In genomic region chr4:159400782-159401712, GRCh38 we compare ENCODE assay signal across 10 cellular contexts.
DNase-seq lines count a peak whose midpoint lies in the region; TF ChIP-seq lines count a peak whose summit lies in the region.
"Had no signal": no experiment of that assay in that cellular context is flagged by ENCODE, and none has a peak within 500 bp of the region (broad histone marks: within the 10 kb centered on the region; RNA-seq: fewer than 3 reads in every experiment).

No MANE protein-coding gene starts in this region.

- DNase-seq in AG20443 (ENCODE audit: low spot score) (peak; percentile 55), Kasumi-1 (lab: John Stamatoyannopoulos, UW) (peak; percentile 78 to 82), chondrocyte (ENCODE audit: low spot score) (no peak), 8988T (no peak), endothelial cell (ENCODE audit: low spot score) (no peak), GM13976 (ENCODE audit: low spot score) (no peak), globus pallidus (ENCODE audit: low spot score) (no peak)
- DNase-seq: activated CD4-positive, alpha-beta T cell treated with anti-CD3 and anti-CD28 coated beads for 36 hours; activated naive CD4-positive, alpha-beta T cell treated with anti-CD3 and anti-CD28 coated beads, Interleukin-2, amount 50 U/mL, for 16 hours had no signal

- no peaks in the 10 kb centered on the region for H3K27me3 ChIP-seq in mononuclear cell (ENCODE audit: insufficient read depth, low read length)

- in situ Hi-C loops in GM13976 (cut with MboI; ENCODE audit: low sequenced_read_pairs, unreplicated experiment), result no loop called here

- H3K4me3 ChIP-seq in mononuclear cell (ENCODE audit: low read length), result peak overlapping the region; percentile 4

- no peaks in the 10 kb centered on the region for H3K9me3 ChIP-seq in mononuclear cell (ENCODE audit: low read depth, low read length)

- peaks cover 48% of the 10 kb centered on the region for H3K4me1 Mint-ChIP-seq in chondrocyte (ENCODE audit: low read depth)
- peaks cover 18% of the 10 kb centered on the region for H3K4me1 Mint-ChIP-seq in endothelial cell (ENCODE audit: unreplicated experiment)

- H3K36me3 Mint-ChIP-seq in chondrocyte (ENCODE audit: low read depth) (no peaks in the 10 kb centered on the region), endothelial cell (ENCODE audit: low read depth, unreplicated experiment) (no peaks in the 10 kb centered on the region)

- no peaks in the 10 kb centered on the region for H3K9me3 Mint-ChIP-seq in chondrocyte (ENCODE audit: low read depth)
- no peaks in the 10 kb centered on the region for H3K9me3 Mint-ChIP-seq in endothelial cell (ENCODE audit: unreplicated experiment)

- TF ChIP-seq CTCF in chondrocyte (IDR thresholded peaks at IDR 0.05) (no peak), endothelial cell (IDR thresholded peaks at IDR 0.05; ENCODE audit: unreplicated experiment) (no peak), GM13976 (IDR thresholded peaks at IDR 0.05; ENCODE audit: borderline replicate concordance, control extremely low read depth, extremely low read depth, insufficient read depth, missing control alignments) (no peak)

- H3K27ac Mint-ChIP-seq in chondrocyte (ENCODE audit: unreplicated experiment), result peak overlapping the region; percentile 91
- H3K27ac Mint-ChIP-seq in endothelial cell (ENCODE audit: unreplicated experiment), result no peak overlapping the region
- H3K27ac Mint-ChIP-seq: activated CD4-positive, alpha-beta T cell treated with anti-CD3 and anti-CD28 coated beads for 36 hours had no signal

- H3K4me3 Mint-ChIP-seq in chondrocyte (ENCODE audit: unreplicated experiment), result peak overlapping the region; percentile 26
- H3K4me3 Mint-ChIP-seq in endothelial cell (ENCODE audit: unreplicated experiment), result no peak overlapping the region
- H3K4me3 Mint-ChIP-seq: activated CD4-positive, alpha-beta T cell treated with anti-CD3 and anti-CD28 coated beads for 36 hours had no signal

- peaks cover 14% of the 10 kb centered on the region for H3K4me1 ChIP-seq in mononuclear cell (ENCODE audit: insufficient read depth, low read length)

- H3K27me3 Mint-ChIP-seq in chondrocyte (ENCODE audit: low read depth) (no peaks in the 10 kb centered on the region), endothelial cell (ENCODE audit: unreplicated experiment) (peaks cover 9% of the 10 kb centered on the region)

Comparison
In these comparisons a context has a peak if more than half of its experiments do, and no peak if none do; other contexts are left out.
1. DNase-seq: peak in AG20443 (single experiment) and Kasumi-1 (2 of 2); none in chondrocyte (single experiment), 8988T (single experiment), endothelial cell (single experiment), GM13976 (single experiment) and globus pallidus (single experiment).